In genomic region chr6:143079325-143079640, GRCh38 we compare ENCODE assay signal across 21 cellular contexts.
"Had no signal": no experiment of that assay in that cellular context is flagged by ENCODE, and none has a peak within 500 bp of the region (broad histone marks: within the 10 kb centered on the region; RNA-seq: fewer than 3 reads in every experiment).

No MANE protein-coding gene starts in this region.

- H3K27ac ChIP-seq: KMS-11, SJSA1, SK-N-MC had no signal

- H3K4me3 ChIP-seq: K562, SJSA1, SK-N-MC had no signal

- H3K9me3 ChIP-seq: SJSA1 had no signal

- H3K4me3 Mint-ChIP-seq: IgD-negative memory B cell had no signal

- H3K4me2 ChIP-seq: KMS-11 had no signal

- H3K27ac Mint-ChIP-seq: IgD-negative memory B cell had no signal

- H3K9ac ChIP-seq: KMS-11 had no signal

- H3K4me1 ChIP-seq: SJSA1 had no signal

- DNase-seq: Kasumi-1, MM.1S, NCI-H1092 treated with DMSO at 0.1 percent for 48 hours, NCI-H1436, NCI-H187, NCI-H2029, NCI-H2081 treated with DMSO at 0.1 percent for 48 hours, NCI-H2171, NCI-H226, NCI-H446, NCI-H510A, NCI-H524 treated with DMSO at 0.1 percent for 48 hours, NCI-H69, Right ventricle myocardium superior, RPMI8226, SIG-M5 had no signal

- H3K36me3 ChIP-seq: SJSA1 had no signal

- H3K27me3 Mint-ChIP-seq: IgD-negative memory B cell had no signal

- ATAC-seq: K562 had no signal

- H3K27me3 ChIP-seq: SJSA1 had no signal
